1 cellular context compared by ENCODE assay signal in the genomic region with DNA sequence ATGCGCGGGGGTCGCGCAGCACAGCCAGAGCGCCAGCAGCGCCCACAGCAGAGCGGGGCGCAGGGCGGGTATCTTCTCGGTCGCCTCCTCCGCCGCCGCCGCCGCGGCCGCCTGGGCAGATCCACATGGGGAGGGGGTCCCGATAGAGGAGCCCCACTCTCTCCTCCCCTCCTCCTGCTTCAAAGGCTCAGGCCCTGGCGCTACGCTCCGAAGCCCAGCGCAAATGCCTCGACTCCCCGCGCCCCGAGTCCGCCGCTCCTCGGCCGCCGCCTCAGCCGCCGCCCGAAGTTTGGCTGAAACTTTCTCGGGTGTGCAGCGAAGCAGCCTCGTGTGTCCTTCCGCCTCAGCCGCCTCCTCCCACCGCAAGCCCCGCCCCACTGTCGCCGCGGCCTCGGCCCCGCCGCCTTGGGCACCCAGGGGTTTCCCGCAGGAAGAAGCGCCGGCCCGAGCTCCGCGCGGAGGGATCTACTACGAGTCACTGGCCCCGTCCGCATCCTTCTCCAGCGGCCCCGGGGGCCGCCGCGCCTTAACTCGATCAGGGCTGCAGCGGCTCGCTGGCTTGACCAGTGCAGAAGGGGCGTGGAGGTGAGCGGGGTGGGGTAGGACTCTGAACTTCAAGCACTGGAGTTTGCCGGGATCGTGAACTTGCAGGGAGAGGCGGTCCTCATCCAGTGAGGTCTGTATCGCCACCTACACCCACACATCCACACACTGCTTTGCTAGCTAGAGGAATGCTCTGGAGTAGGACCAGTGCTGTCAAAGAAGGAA.
A peak's percentile ranks its signal among the peaks of the same experiment; 100 is the strongest.
TF ChIP-seq lines count a peak whose summit lies in the region.

Gene NOTCH2NLA, minus strand, starts transcription at position 312 of the 768 bp plus-strand sequence. CDS start 39,684 bp downstream, outside the sequence.

TF ChIP-seq in HepG2, 621 proteins besides CTCF, POLR2A, EP300 and RAD21:
- peak; percentile 29; the same call in 1 of the 2 replicates for TF ChIP-seq TAF1 (CRISPR knock-in tag; IDR thresholded peaks at IDR 0.05)
- peak; percentile 38; the same call in 1 of the 2 replicates for TF ChIP-seq GABPB1 (CRISPR knock-in tag; IDR thresholded peaks at IDR 0.05)
- peak; percentile 23; the same call in 1 of the 2 replicates for TF ChIP-seq KDM2A (CRISPR knock-in tag; IDR thresholded peaks at IDR 0.05; ENCODE audit: borderline replicate concordance, low read depth)
- peak; percentile 55; the same call in 1 of the 2 replicates for TF ChIP-seq ARID4A (CRISPR knock-in tag; IDR thresholded peaks at IDR 0.05; ENCODE audit: borderline replicate concordance)
- 0 out of 2 replicates have a peak, but pooled peaks have one; percentile 20 for TF ChIP-seq YEATS4 (CRISPR knock-in tag; IDR thresholded peaks at IDR 0.05; ENCODE audit: borderline replicate concordance)
- TF ChIP-seq ZNF687 (CRISPR knock-in tag; IDR thresholded peaks at IDR 0.05) = peak; percentile 48
- TF ChIP-seq SAP130 (CRISPR knock-in tag; IDR thresholded peaks at IDR 0.05; ENCODE audit: low read depth) = 0 out of 2 replicates have a peak, but pooled peaks have one; percentile 10
- TF ChIP-seq ZMYM4 (CRISPR knock-in tag; IDR thresholded peaks at IDR 0.05) = 0 out of 2 replicates have a peak, but pooled peaks have one; percentile 27
- peak; percentile 61; the same call in 1 of the 2 replicates for TF ChIP-seq UBTF (CRISPR knock-in tag; IDR thresholded peaks at IDR 0.05)
- TF ChIP-seq SALL1 (CRISPR knock-in tag; IDR thresholded peaks at IDR 0.05) = 0 out of 2 replicates have a peak, but pooled peaks have one; percentile 15
- peak; percentile 52 for TF ChIP-seq PHF8 (CRISPR knock-in tag; IDR thresholded peaks at IDR 0.05)
- TF ChIP-seq ZFX (CRISPR knock-in tag; IDR thresholded peaks at IDR 0.05; ENCODE audit: low read depth) = peak; percentile 33; the same call in 1 of the 2 replicates
- peak; percentile 56 for TF ChIP-seq SKI (IDR thresholded peaks at IDR 0.05; ENCODE audit: partially characterized antibody)
- TF ChIP-seq HDAC1 (CRISPR knock-in tag; IDR thresholded peaks at IDR 0.05) = peak; percentile 46; the same call in 1 of the 2 replicates
- TF ChIP-seq HMGXB4 (CRISPR knock-in tag; IDR thresholded peaks at IDR 0.05; ENCODE audit: borderline replicate concordance in 1 of 2, low read depth in 1 of 2) = 0 out of 4 replicates have a peak, but pooled peaks of 1 of the 2 experiments have one; percentile 9
